ENCODE assay signal across 7 cellular contexts in the genomic region with DNA sequence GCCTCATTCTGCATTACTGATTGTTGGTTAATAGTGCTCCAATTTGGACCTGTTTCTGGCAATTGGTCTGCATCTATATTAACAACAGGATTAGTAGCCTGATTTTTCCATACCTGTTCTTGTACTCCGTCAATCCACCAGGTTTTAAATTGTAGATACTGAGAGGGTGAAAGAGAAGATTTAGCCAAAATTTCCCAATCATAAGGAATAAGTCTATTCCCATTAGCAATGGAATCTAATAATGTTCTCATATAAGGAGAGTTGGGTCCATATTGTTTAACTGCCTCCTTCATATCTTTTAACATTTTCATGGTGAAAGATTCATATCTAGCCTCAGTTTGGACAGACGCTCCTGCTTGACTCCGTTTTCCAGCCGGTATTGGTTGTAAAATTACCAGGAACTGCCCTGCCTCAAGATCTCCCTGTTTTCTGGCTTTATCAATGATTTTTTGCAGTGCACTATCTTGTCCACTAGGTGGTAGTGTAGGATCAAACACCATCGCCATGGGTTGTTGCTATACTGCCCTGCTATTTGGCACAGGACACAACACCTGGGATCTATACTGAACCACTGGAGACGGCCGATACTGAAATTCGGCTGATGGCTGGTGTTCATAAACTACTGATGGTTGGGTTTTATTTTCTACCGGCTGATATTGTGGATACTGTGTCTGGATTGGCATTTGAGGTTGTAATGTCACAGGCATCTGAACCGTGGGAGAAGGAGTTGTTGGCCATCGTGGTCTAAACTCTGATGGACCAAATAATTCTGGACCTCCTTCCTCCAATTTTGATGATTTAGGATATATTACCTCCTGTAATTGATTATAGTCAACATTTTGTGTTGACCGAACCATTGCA. TPM values are rescaled to one million over a fixed set of nuclear protein-coding genes. Genes with fewer than 3 reads are reported as not detected.
A peak's percentile ranks its signal among the peaks of the same experiment; 100 is the strongest.
DNase-seq lines count a peak whose midpoint lies in the region; TF ChIP-seq lines count a peak whose summit lies in the region.

No MANE protein-coding gene starts in this region.

- DNase-seq in GM10248 (ENCODE audit: extremely low spot score): peak; percentile 75
- DNase-seq in HT1080 (ENCODE audit: low read depth): peak; percentile 68
- peak; percentile 63 for DNase-seq in NCI-H748 treated with DMSO at 0.1 percent for 48 hours (lab: John Stamatoyannopoulos, UW)
- peak; percentile 23 to 40 for DNase-seq in activated CD4-positive, alpha-beta T cell treated with anti-CD3 and anti-CD28 coated beads, Interleukin-2, amount 50 U/mL, for 48 hours
- DNase-seq in epidermal melanocyte (ENCODE audit: insufficient read length, low spot score): peak; percentile 65
- DNase-seq in myocyte (ENCODE audit: low read depth): peak; percentile 76
- peak in 1 of 2 donors; percentile 57 for DNase-seq in uterus

- intact Hi-C loops in uterus (cut with DNase I; ENCODE audit: low total_unique reads): no loop called here

- peak overlapping the region in 1 of 2 donors; percentile 3 for H3K27ac ChIP-seq in uterus

- CTCF ChIA-PET in GM10248 (lab: Yijun Ruan, JAX): interaction anchor here (0.7 to 2.5 kb wide), 11 partner anchors 39 to 147 kb away, joined by 3 to 9 read pairs (median 4); a partner anchor contains a TSS

- no peaks in the 10 kb centered on the region for H3K36me3 ChIP-seq in uterus

- H3K9me3 ChIP-seq in uterus: no peaks in the 10 kb centered on the region

- TF ChIP-seq CTCF in GM10248 (IDR thresholded peaks at IDR 0.05; ENCODE audit: control extremely low read depth, extremely low read depth, low read depth, missing control alignments) (peak; percentile 67), uterus (IDR thresholded peaks at IDR 0.05) (peak; percentile 90 to 94 (median 92))

- POLR2A ChIA-PET in GM10248 (lab: Yijun Ruan, JAX): no interaction called here

- H3K4me3 ChIP-seq in uterus: no peak overlapping the region

- H3K27me3 ChIP-seq in uterus: no peaks in the 10 kb centered on the region

- TF ChIP-seq POLR2A in uterus (IDR thresholded peaks at IDR 0.05): no peak

- no peaks in the 10 kb centered on the region for H3K4me1 ChIP-seq in uterus

RNA-seq across cellular contexts. Expression of a gene that starts 25.2 kb away (rescaled TPM):
- 24.6 and 31.5 TPM in 2 replicates for total RNA-seq in HT1080 (2014; rRNA removed; shearing (Covaris generic))
- polyA plus RNA-seq in HT1080 (2015; cell fraction: cytosol; rRNA removed): 19.1 and 21.5 TPM in 2 replicates
- 16.5 and 17.6 TPM in 2 replicates for polyA plus RNA-seq in HT1080 (2015; cell fraction: nucleus; rRNA removed)
- total RNA-seq in myocyte: 5.7 and 5.8 TPM in 2 replicates
- 17.2 TPM for polyA plus RNA-seq in myocyte (2012)
- 10 to 100 TPM in 2 of 4 donors, 1 to 10 TPM in 1, under 1 TPM in 1; 0.88 to 17.2 (median 8.6) TPM for total RNA-seq in uterus

RNA-seq across cellular contexts. Expression of a gene that starts 37.9 kb away (rescaled TPM):
- total RNA-seq in HT1080 (2014; rRNA removed; shearing (Covaris generic)): 0.07 and 0.11 TPM in 2 replicates
- not detected in 2 replicates for polyA plus RNA-seq in HT1080 (2015; cell fraction: cytosol; rRNA removed)
- 0.15 TPM in 1 of 2 replicates, not detected in the other for polyA plus RNA-seq in HT1080 (2015; cell fraction: nucleus; rRNA removed)
- total RNA-seq in myocyte (0.19 TPM in 1 of 2 replicates, not detected in the other), uterus (under 1 TPM in 2 of 4 donors, not detected in 2; 0.21 to 0.48 TPM)
- 0.04 TPM for polyA plus RNA-seq in myocyte (2012)

RNA-seq across cellular contexts. Expression of a gene that starts 57.5 kb away (rescaled TPM):
- not detected in 2 replicates for total RNA-seq in HT1080 (2014; rRNA removed; shearing (Covaris generic))
- polyA plus RNA-seq in HT1080 (2015; cell fraction: cytosol; rRNA removed): not detected in 2 replicates
- not detected in 2 replicates for polyA plus RNA-seq in HT1080 (2015; cell fraction: nucleus; rRNA removed)
- total RNA-seq in myocyte (not detected in 2 replicates), uterus (under 1 TPM in 1 of 4 donors, not detected in 3; 0.76 TPM)
- 0.04 TPM for polyA plus RNA-seq in myocyte (2012)
